In genomic region chr2:174342600-174343342, GRCh38 we compare ENCODE assay signal across 9 cellular contexts. TPM values are rescaled to one million over a fixed set of nuclear protein-coding genes. Genes with fewer than 3 reads are reported as not detected.
A peak's percentile ranks its signal among the peaks of the same experiment; 100 is the strongest.
DNase-seq lines count a peak whose midpoint lies in the region; ATAC-seq and TF ChIP-seq lines count a peak whose summit lies in the region.
"Had no signal": no experiment of that assay in that cellular context is flagged by ENCODE, and none has a peak within 500 bp of the region (broad histone marks: within the 10 kb centered on the region; RNA-seq: fewer than 3 reads in every experiment).

No MANE protein-coding gene starts in this region.

- no peak overlapping the region for H3K9ac ChIP-seq in iPS-18a (ENCODE audit: low read length)

- TF ChIP-seq CTCF in A673 (conservative IDR thresholded peaks at IDR 0.05; ENCODE audit: low read depth, low read length) (no peak), GM06990 (IDR thresholded peaks at IDR 0.05; ENCODE audit: insufficient read depth, low read length, poor library complexity, severe bottlenecking) (no peak), WERI-Rb-1 (IDR thresholded peaks at IDR 0.05; ENCODE audit: low read depth, low read length) (no peak)

- intact Hi-C loops in A673 (cut with micrococcal nuclease; ENCODE audit: unreplicated experiment) (loop anchor here (5.0 to 10.0 kb wide), 9 partner anchors 380 to 1528 kb away; no protein-coding TSS in a partner anchor), left cardiac atrium (cut with DNase I) (loop anchor here (5.0 to 10.0 kb wide), 4 partner anchors 185 to 940 kb away; no protein-coding TSS in a partner anchor)

- POLR2A ChIA-PET in A673 (lab: Charles Lee; ENCODE audit: low non-redundant PET) = no interaction called here

- H3K36me3 ChIP-seq in A673 (ENCODE audit: insufficient read depth, low read length, poor library complexity, severe bottlenecking) (no peaks in the 10 kb centered on the region), GM06990 (ENCODE audit: control insufficient read depth, insufficient read depth, low read length) (no peaks in the 10 kb centered on the region), WERI-Rb-1 (peaks cover 5% of the 10 kb centered on the region), iPS-18a (ENCODE audit: control insufficient read depth, low read depth, low read length) (no peaks in the 10 kb centered on the region)
- H3K36me3 ChIP-seq: SJSA1 had no signal

- H3K27me3 ChIP-seq in A673 (replicated peaks; ENCODE audit: insufficient read depth, low read depth, low read length, poor library complexity) = peaks cover 56% of the 10 kb centered on the region
- H3K27me3 ChIP-seq in GM06990 (replicated peaks; ENCODE audit: control insufficient read depth, insufficient read depth, low read length) = no peaks in the 10 kb centered on the region; the same call in 1 of the 2 replicates
- H3K27me3 ChIP-seq in WERI-Rb-1 (ENCODE audit: insufficient read depth, low read depth, severe bottlenecking) = peaks cover 9% of the 10 kb centered on the region
- peaks cover 85% of the 10 kb centered on the region for H3K27me3 ChIP-seq in iPS-18a (ENCODE audit: control insufficient read depth, insufficient read depth, low read length)
- H3K27me3 ChIP-seq: SJSA1 had no signal

- H3K9me3 ChIP-seq in A673 (ENCODE audit: low read depth, low read length, poor library complexity, severe bottlenecking) (no peaks in the 10 kb centered on the region), WERI-Rb-1 (ENCODE audit: severe bottlenecking) (no peaks in the 10 kb centered on the region), iPS-18a (ENCODE audit: control insufficient read depth, low read depth, low read length) (no peaks in the 10 kb centered on the region)
- H3K9me3 ChIP-seq: SJSA1 had no signal

- no TSS peak for BruUV-seq in A673 (replicated peaks; lab: Mats Ljungman, UMichigan)

- DNase-seq in A673 (ENCODE audit: low spot score) = no peak
- DNase-seq in GM06990 (ENCODE audit: extremely low read depth, insufficient read length) = peak; percentile 29
- DNase-seq in WERI-Rb-1 = no peak
- no peak for DNase-seq in left cardiac atrium

- H3K4me3 ChIP-seq in A673 (ENCODE audit: low read depth, low read length, poor library complexity, severe bottlenecking) (peak overlapping the region; percentile 41), GM06990 (replicated peaks; ENCODE audit: low read depth, low read length) (peak overlapping the region; percentile 42), WERI-Rb-1 (ENCODE audit: low read depth, low read length) (peak overlapping the region; percentile 70), iPS-18a (ENCODE audit: low read length) (peak overlapping the region; percentile 51)

- H3K4me1 ChIP-seq in A673 (ENCODE audit: insufficient read depth, low read length, poor library complexity, severe bottlenecking) = peaks cover 21% of the 10 kb centered on the region
- H3K4me1 ChIP-seq in iPS-18a (ENCODE audit: control insufficient read depth, low read depth, low read length) = peaks cover 38% of the 10 kb centered on the region

- CTCF ChIA-PET in A673 (lab: Charles Lee) = no interaction called here

- no peak overlapping the region for H3K27ac ChIP-seq in A673 (ENCODE audit: low read depth, low read length, poor library complexity, severe bottlenecking)
- no peak overlapping the region for H3K27ac ChIP-seq in WERI-Rb-1
- H3K27ac ChIP-seq in iPS-18a (ENCODE audit: low read length) = no peak overlapping the region
- H3K27ac ChIP-seq: SJSA1 had no signal

- ATAC-seq in GM18498 (IDR thresholded peaks at IDR 0.05; ENCODE audit: unreplicated experiment) (no peak), HG03439 (IDR thresholded peaks at IDR 0.05; ENCODE audit: unreplicated experiment) (no peak), GM19455 (IDR thresholded peaks at IDR 0.05; ENCODE audit: unreplicated experiment) (no peak), left cardiac atrium (no peak)

RNA-seq across cellular contexts. Expression of gene SP9, which starts 8.0 kb away (rescaled TPM):
- total RNA-seq in A673 (2021) = 0.11 and 0.15 TPM in 2 replicates
- total RNA-seq in left cardiac atrium = not detected

RNA-seq across cellular contexts. Expression of gene SCRN3, which starts 52.8 kb away (rescaled TPM):
- total RNA-seq in A673 (2021) (27.4 and 28.6 TPM in 2 replicates), left cardiac atrium (10 to 100 TPM; 27.8 to 32.0 TPM)
